1 cellular context compared by ENCODE assay signal in the genomic region with DNA sequence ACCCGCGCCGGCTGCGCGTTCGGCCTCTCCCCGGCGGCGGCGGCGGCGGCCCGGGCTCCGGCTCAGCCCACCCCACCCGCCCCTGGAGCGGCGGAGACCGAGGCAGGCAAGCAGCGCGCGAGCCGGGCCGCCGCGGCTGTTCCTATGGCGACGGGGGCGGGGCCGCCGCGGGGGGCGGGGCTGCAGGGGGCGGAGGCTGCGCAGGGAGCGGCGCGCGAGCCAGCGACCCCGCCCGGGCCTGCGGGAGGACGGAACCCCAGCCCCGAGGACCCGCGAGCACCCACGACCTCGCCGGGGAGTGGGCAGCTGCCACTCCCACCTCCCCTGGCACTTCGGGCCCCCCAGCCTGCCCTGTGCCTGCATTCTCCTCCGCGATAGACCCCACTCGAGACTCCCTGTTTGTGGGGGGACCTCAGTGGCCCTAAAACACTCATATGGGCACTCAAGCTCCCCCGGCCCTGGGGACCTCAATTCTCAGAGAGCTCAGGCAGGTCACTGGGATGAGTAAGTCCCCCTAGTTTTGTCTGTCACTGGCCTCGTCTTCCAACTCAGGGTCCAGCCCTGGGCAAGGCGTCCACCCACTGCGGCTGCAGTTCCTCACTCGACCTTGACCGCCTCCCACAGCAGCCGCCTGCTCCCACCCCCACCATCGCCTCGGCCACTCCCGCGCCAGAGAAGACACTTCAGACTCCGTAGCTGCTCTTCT.
TF ChIP-seq lines count a peak whose summit lies in the region.

A gene (minus strand): TSS at position 115 of the 706 bp plus-strand sequence. CDS start 597 bp downstream, outside the sequence.

TF ChIP-seq in WTC11, 78 proteins besides CTCF, POLR2A, EP300 and RAD21 (continued from another document):
- TF ChIP-seq, protein P1, sequence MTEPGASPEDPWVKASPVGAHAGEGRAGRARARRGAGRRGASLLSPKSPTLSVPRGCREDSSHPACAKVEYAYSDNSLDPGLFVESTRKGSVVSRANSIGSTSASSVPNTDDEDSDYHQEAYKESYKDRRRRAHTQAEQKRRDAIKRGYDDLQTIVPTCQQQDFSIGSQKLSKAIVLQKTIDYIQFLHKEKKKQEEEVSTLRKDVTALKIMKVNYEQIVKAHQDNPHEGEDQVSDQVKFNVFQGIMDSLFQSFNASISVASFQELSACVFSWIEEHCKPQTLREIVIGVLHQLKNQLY (CRISPR knock-in tag; IDR thresholded peaks at IDR 0.05), result 0 out of 2 replicates have a peak, but pooled peaks have one; percentile 41
- no peak for TF ChIP-seq TEAD4 (CRISPR knock-in tag; IDR thresholded peaks at IDR 0.05)
- TF ChIP-seq ZNF416 (CRISPR knock-in tag; IDR thresholded peaks at IDR 0.05), result peak; percentile 85
- no peak for TF ChIP-seq JAZF1 (CRISPR knock-in tag; IDR thresholded peaks at IDR 0.05)
- TF ChIP-seq, protein P2, sequence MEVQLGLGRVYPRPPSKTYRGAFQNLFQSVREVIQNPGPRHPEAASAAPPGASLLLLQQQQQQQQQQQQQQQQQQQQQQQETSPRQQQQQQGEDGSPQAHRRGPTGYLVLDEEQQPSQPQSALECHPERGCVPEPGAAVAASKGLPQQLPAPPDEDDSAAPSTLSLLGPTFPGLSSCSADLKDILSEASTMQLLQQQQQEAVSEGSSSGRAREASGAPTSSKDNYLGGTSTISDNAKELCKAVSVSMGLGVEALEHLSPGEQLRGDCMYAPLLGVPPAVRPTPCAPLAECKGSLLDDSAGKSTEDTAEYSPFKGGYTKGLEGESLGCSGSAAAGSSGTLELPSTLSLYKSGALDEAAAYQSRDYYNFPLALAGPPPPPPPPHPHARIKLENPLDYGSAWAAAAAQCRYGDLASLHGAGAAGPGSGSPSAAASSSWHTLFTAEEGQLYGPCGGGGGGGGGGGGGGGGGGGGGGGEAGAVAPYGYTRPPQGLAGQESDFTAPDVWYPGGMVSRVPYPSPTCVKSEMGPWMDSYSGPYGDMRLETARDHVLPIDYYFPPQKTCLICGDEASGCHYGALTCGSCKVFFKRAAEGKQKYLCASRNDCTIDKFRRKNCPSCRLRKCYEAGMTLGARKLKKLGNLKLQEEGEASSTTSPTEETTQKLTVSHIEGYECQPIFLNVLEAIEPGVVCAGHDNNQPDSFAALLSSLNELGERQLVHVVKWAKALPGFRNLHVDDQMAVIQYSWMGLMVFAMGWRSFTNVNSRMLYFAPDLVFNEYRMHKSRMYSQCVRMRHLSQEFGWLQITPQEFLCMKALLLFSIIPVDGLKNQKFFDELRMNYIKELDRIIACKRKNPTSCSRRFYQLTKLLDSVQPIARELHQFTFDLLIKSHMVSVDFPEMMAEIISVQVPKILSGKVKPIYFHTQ (CRISPR knock-in tag; IDR thresholded peaks at IDR 0.05), result 0 out of 2 replicates have a peak, but pooled peaks have one; percentile 75
- TF ChIP-seq ZNF671 (CRISPR knock-in tag; IDR thresholded peaks at IDR 0.05), result peak; percentile 71; the same call in 1 of the 2 replicates
- TF ChIP-seq NFATC4 (CRISPR knock-in tag; IDR thresholded peaks at IDR 0.05), result peak; percentile 15; the same call in 1 of the 2 replicates
- 0 out of 2 replicates have a peak, but pooled peaks have one; percentile 63 for TF ChIP-seq EMX1 (CRISPR knock-in tag; IDR thresholded peaks at IDR 0.05)
- TF ChIP-seq, protein P3, sequence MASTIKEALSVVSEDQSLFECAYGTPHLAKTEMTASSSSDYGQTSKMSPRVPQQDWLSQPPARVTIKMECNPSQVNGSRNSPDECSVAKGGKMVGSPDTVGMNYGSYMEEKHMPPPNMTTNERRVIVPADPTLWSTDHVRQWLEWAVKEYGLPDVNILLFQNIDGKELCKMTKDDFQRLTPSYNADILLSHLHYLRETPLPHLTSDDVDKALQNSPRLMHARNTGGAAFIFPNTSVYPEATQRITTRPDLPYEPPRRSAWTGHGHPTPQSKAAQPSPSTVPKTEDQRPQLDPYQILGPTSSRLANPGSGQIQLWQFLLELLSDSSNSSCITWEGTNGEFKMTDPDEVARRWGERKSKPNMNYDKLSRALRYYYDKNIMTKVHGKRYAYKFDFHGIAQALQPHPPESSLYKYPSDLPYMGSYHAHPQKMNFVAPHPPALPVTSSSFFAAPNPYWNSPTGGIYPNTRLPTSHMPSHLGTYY (CRISPR knock-in tag; IDR thresholded peaks at IDR 0.05), result peak; percentile 60; the same call in 1 of the 2 replicates
- 0 out of 2 replicates have a peak, but pooled peaks have one; percentile 17 for TF ChIP-seq ZNF232 (CRISPR knock-in tag; IDR thresholded peaks at IDR 0.05)
